ENCODE assay signal across 10 cellular contexts in genomic region chr9:121322037-121322736, GRCh38. TPM values are rescaled to one million over a fixed set of nuclear protein-coding genes. Genes with fewer than 3 reads are reported as not detected.
DNase-seq lines count a peak whose midpoint lies in the region; ATAC-seq, FAIRE-seq and TF ChIP-seq lines count a peak whose summit lies in the region.
"Had no signal": no experiment of that assay in that cellular context is flagged by ENCODE, and none has a peak within 500 bp of the region (broad histone marks: within the 10 kb centered on the region; RNA-seq: fewer than 3 reads in every experiment).

No MANE protein-coding gene starts in this region.

- peak overlapping the region; percentile 19 for H3K27ac Mint-ChIP-seq in activated naive CD4-positive, alpha-beta T cell treated with anti-CD3 and anti-CD28 coated beads for 36 hours
- H3K27ac Mint-ChIP-seq in activated CD8-positive, alpha-beta T cell treated with anti-CD3 and anti-CD28 coated beads, Interleukin-2, amount 10 ng/mL, durations not matched to agents 7 days and 5 days = peak overlapping the region; percentile 50

- no peak overlapping the region for H3K4me3 Mint-ChIP-seq in activated naive CD4-positive, alpha-beta T cell treated with anti-CD3 and anti-CD28 coated beads for 36 hours
- no peak overlapping the region for H3K4me3 Mint-ChIP-seq in activated CD8-positive, alpha-beta T cell treated with anti-CD3 and anti-CD28 coated beads, Interleukin-2, amount 10 ng/mL, durations not matched to agents 7 days and 5 days

- no peaks in the 10 kb centered on the region for H3K9me3 Mint-ChIP-seq in activated naive CD4-positive, alpha-beta T cell treated with anti-CD3 and anti-CD28 coated beads for 36 hours
- H3K9me3 Mint-ChIP-seq in activated CD8-positive, alpha-beta T cell treated with anti-CD3 and anti-CD28 coated beads, Interleukin-2, amount 10 ng/mL, durations not matched to agents 7 days and 5 days (ENCODE audit: insufficient read depth) = no peaks in the 10 kb centered on the region

- CTCF ChIA-PET in activated naive CD4-positive, alpha-beta T cell treated with anti-CD3 and anti-CD28 coated beads for 36 hours (lab: Charles Lee) = interaction anchor here (1.3 to 10.6 kb wide), 2 partner anchors 77 to 109 kb away, joined by 4 to 315 read pairs; no protein-coding TSS in a partner anchor
- CTCF ChIA-PET in activated CD8-positive, alpha-beta T cell treated with anti-CD3 and anti-CD28 coated beads, Interleukin-2, amount 10 ng/mL, durations not matched to agents 7 days and 5 days (lab: Charles Lee) = interaction anchor here (1.3 to 10.1 kb wide), 4 partner anchors 32 to 108 kb away, joined by 3 to 336 read pairs (median 128); no protein-coding TSS in a partner anchor

- H3K27me3 ChIP-seq in keratinocyte (ENCODE audit: control insufficient read depth, extremely low read depth, insufficient read depth, low read length) (no peaks in the 10 kb centered on the region), upper lobe of right lung (no peaks in the 10 kb centered on the region)

- H3K9me1 ChIP-seq in keratinocyte (ENCODE audit: control insufficient read depth, extremely low read depth, insufficient read depth, low read length) = no peaks in the 10 kb centered on the region

- no peaks in the 10 kb centered on the region for H4K20me1 ChIP-seq in keratinocyte (ENCODE audit: control insufficient read depth, extremely low read depth, insufficient read depth, low read length)

- no peak overlapping the region for H2AFZ ChIP-seq in keratinocyte (ENCODE audit: control insufficient read depth, low read length)

- intact Hi-C loops in activated naive CD4-positive, alpha-beta T cell treated with anti-CD3 and anti-CD28 coated beads for 36 hours (cut with micrococcal nuclease) = loop anchor here (1.0 to 10.0 kb wide), 4 partner anchors 31 to 565 kb away; partner anchors contain the start of genes GGTA1 and STOM
- intact Hi-C loops in upper lobe of right lung (cut with DNase I) = loop anchor here (5.0 kb wide), 1 partner anchor 80 kb away; no protein-coding TSS in a partner anchor

- DNase-seq in activated naive CD4-positive, alpha-beta T cell treated with anti-CD3 and anti-CD28 coated beads for 36 hours = peak; percentile 13
- no peak for DNase-seq in activated naive CD4-positive, alpha-beta T cell treated with Interleukin-2 at 50 U/mL for 16 hours
- DNase-seq in activated CD8-positive, alpha-beta T cell treated with anti-CD3 and anti-CD28 coated beads, Interleukin-2, amount 10 ng/mL, durations not matched to agents 7 days and 5 days = no peak
- DNase-seq in keratinocyte (ENCODE audit: low read depth, low spot score) (peak; percentile 67), upper lobe of right lung (no peak)
- DNase-seq in stimulated activated naive CD4-positive, alpha-beta T cell treated with Interleukin-2 at 50 U/mL for 16 hours (lab: John Stamatoyannopoulos, UW) = no peak
- DNase-seq: occipital lobe had no signal

- TF ChIP-seq CTCF in keratinocyte (optimal IDR thresholded peaks at IDR 0.05 in 1 of 3, IDR thresholded peaks at IDR 0.05 in 1 of 3, conservative IDR thresholded peaks at IDR 0.05 in 1 of 3; ENCODE audit: extremely low read depth in 1 of 3, insufficient read depth in 2 of 3, low read length in 3 of 3) (no peak), upper lobe of right lung (IDR thresholded peaks at IDR 0.05) (no peak)

- no peak overlapping the region for H3K4me3 ChIP-seq in keratinocyte (ENCODE audit: control insufficient read depth in 2 of 3, extremely low read depth in 1 of 3, insufficient read depth in 2 of 3, low read depth in 1 of 3, low read length in 3 of 3)
- no peak overlapping the region for H3K4me3 ChIP-seq in upper lobe of right lung

- no peaks in the 10 kb centered on the region for H3K9me3 ChIP-seq in keratinocyte (ENCODE audit: control insufficient read depth, low read depth, low read length)
- H3K9me3 ChIP-seq in upper lobe of right lung = no peaks in the 10 kb centered on the region

- peak overlapping the region; percentile 53 for H3K4me2 ChIP-seq in keratinocyte (ENCODE audit: control insufficient read depth, extremely low read depth, insufficient read depth, low read depth, low read length)

- ATAC-seq in activated CD8-positive, alpha-beta T cell treated with anti-CD3 and anti-CD28 coated beads, Interleukin-2, amount 10 ng/mL, durations not matched to agents 7 days and 5 days = no peak
- ATAC-seq in upper lobe of right lung (peak; percentile 34), HG02840 (IDR thresholded peaks at IDR 0.05; ENCODE audit: low FRiP score, unreplicated experiment) (no peak), HG02610 (IDR thresholded peaks at IDR 0.05; ENCODE audit: unreplicated experiment) (no peak)

- dilution Hi-C loops in keratinocyte (cut with MboI; ENCODE audit: extremely low pct_ligation_motif_present, low sequenced_read_pairs) = no loop called here

- POLR2A ChIA-PET in activated CD8-positive, alpha-beta T cell treated with anti-CD3 and anti-CD28 coated beads, Interleukin-2, amount 10 ng/mL, durations not matched to agents 7 days and 5 days (lab: Charles Lee) = interaction anchor here (0.7 kb wide), 1 partner anchor 136 kb away, joined by 3 read pairs; no protein-coding TSS in a partner anchor

- peaks cover 20% of the 10 kb centered on the region for H3K4me1 ChIP-seq in keratinocyte (ENCODE audit: control insufficient read depth, extremely low read depth, insufficient read depth, low read length)
- H3K4me1 ChIP-seq in upper lobe of right lung = peaks cover 54% of the 10 kb centered on the region

- FAIRE-seq in keratinocyte (lab: Jason Lieb, UNC) = peak; percentile 29
- FAIRE-seq: D721Med had no signal

- H3K27ac ChIP-seq in keratinocyte (ENCODE audit: control insufficient read depth, insufficient read depth, low read length) (peak overlapping the region; percentile 69), upper lobe of right lung (peak overlapping the region; percentile 79)

- no peaks in the 10 kb centered on the region for H3K79me2 ChIP-seq in keratinocyte (ENCODE audit: control insufficient read depth, insufficient read depth, low read length)

- H3K4me1 Mint-ChIP-seq in activated naive CD4-positive, alpha-beta T cell treated with anti-CD3 and anti-CD28 coated beads for 36 hours (ENCODE audit: low read depth) = peaks cover 13% of the 10 kb centered on the region
- peaks cover 34% of the 10 kb centered on the region for H3K4me1 Mint-ChIP-seq in activated CD8-positive, alpha-beta T cell treated with anti-CD3 and anti-CD28 coated beads, Interleukin-2, amount 10 ng/mL, durations not matched to agents 7 days and 5 days (ENCODE audit: low read depth)

- no peaks in the 10 kb centered on the region for H3K36me3 Mint-ChIP-seq in activated naive CD4-positive, alpha-beta T cell treated with anti-CD3 and anti-CD28 coated beads for 36 hours (ENCODE audit: low read depth)
- H3K36me3 Mint-ChIP-seq in activated CD8-positive, alpha-beta T cell treated with anti-CD3 and anti-CD28 coated beads, Interleukin-2, amount 10 ng/mL, durations not matched to agents 7 days and 5 days (ENCODE audit: low read depth) = peaks cover 6% of the 10 kb centered on the region

- H3K9ac ChIP-seq in keratinocyte (ENCODE audit: control insufficient read depth, extremely low read depth, insufficient read depth, low read length) = no peak overlapping the region

- no peaks in the 10 kb centered on the region for H3K27me3 Mint-ChIP-seq in activated naive CD4-positive, alpha-beta T cell treated with anti-CD3 and anti-CD28 coated beads for 36 hours (ENCODE audit: low read depth)
- H3K27me3 Mint-ChIP-seq in activated CD8-positive, alpha-beta T cell treated with anti-CD3 and anti-CD28 coated beads, Interleukin-2, amount 10 ng/mL, durations not matched to agents 7 days and 5 days (ENCODE audit: low read depth) = no peaks in the 10 kb centered on the region

- peaks cover 24 to 42% of the 10 kb centered on the region in 2 experiments for H3K36me3 ChIP-seq in keratinocyte (ENCODE audit: control insufficient read depth in 2 of 2, extremely low read depth in 1 of 2, insufficient read depth in 2 of 2, low read length in 2 of 2)
- H3K36me3 ChIP-seq in upper lobe of right lung = peaks cover 78% of the 10 kb centered on the region

RNA-seq across cellular contexts. Expression of gene STOM, which starts 47.9 kb away (rescaled TPM):
- 10 to 100 TPM; 34.0 to 37.7 TPM for total RNA-seq in activated naive CD4-positive, alpha-beta T cell treated with anti-CD3 and anti-CD28 coated beads for 36 hours
- 10 to 100 TPM; 50.7 to 54.9 TPM for total RNA-seq in activated CD8-positive, alpha-beta T cell treated with anti-CD3 and anti-CD28 coated beads, Interleukin-2, amount 10 ng/mL, durations not matched to agents 7 days and 5 days
- 100.0 to 121 TPM (median 101 TPM) in 3 replicates for polyA plus RNA-seq in keratinocyte
- 20.5 TPM for polyA plus RNA-seq in keratinocyte (2011; ENCODE audit: low read depth)
- 43.3 and 64.2 TPM in 2 replicates for polyA plus RNA-seq in keratinocyte (2011; cell fraction: cytosol; rRNA removed)
- polyA plus RNA-seq in keratinocyte (2011; cell fraction: nucleus; rRNA removed) = 80.3 and 89.8 TPM in 2 replicates
- 60.8 and 77.7 TPM in 2 replicates for polyA plus RNA-seq in keratinocyte (2012; ENCODE audit: low replicate concordance)
- polyA minus RNA-seq in keratinocyte = 31.5 to 57.7 TPM (median 44.8 TPM) in 3 replicates
- 58.7 TPM for polyA minus RNA-seq in keratinocyte (2011; cell fraction: cytosol; rRNA and poly(A)+ RNA removed)
- 66.6 and 104 TPM in 2 replicates for polyA minus RNA-seq in keratinocyte (2011; cell fraction: nucleus; rRNA and poly(A)+ RNA removed)
- total RNA-seq in upper lobe of right lung = 595 TPM

RNA-seq across cellular contexts. Expression of gene GSN, which starts 54.2 kb away (rescaled TPM):
- 1 to 10 TPM; 1.1 to 1.2 TPM for total RNA-seq in activated naive CD4-positive, alpha-beta T cell treated with anti-CD3 and anti-CD28 coated beads for 36 hours
- 1 to 10 TPM; 4.0 to 4.2 TPM for total RNA-seq in activated CD8-positive, alpha-beta T cell treated with anti-CD3 and anti-CD28 coated beads, Interleukin-2, amount 10 ng/mL, durations not matched to agents 7 days and 5 days
- 166 to 348 TPM (median 287 TPM) in 3 replicates for polyA plus RNA-seq in keratinocyte
- polyA plus RNA-seq in keratinocyte (2011; ENCODE audit: low read depth) = 619 TPM
- polyA plus RNA-seq in keratinocyte (2011; cell fraction: cytosol; rRNA removed) = 156 and 282 TPM in 2 replicates
- polyA plus RNA-seq in keratinocyte (2011; cell fraction: nucleus; rRNA removed) = 255 and 339 TPM in 2 replicates
- 221 and 240 TPM in 2 replicates for polyA plus RNA-seq in keratinocyte (2012; ENCODE audit: low replicate concordance)
- polyA minus RNA-seq in keratinocyte = 343 to 723 TPM (median 389 TPM) in 3 replicates
- 504 TPM for polyA minus RNA-seq in keratinocyte (2011; cell fraction: cytosol; rRNA and poly(A)+ RNA removed)
- 333 and 379 TPM in 2 replicates for polyA minus RNA-seq in keratinocyte (2011; cell fraction: nucleus; rRNA and poly(A)+ RNA removed)
- total RNA-seq in upper lobe of right lung = 464 TPM

Comparison
In these comparisons a context has a peak if more than half of its experiments do, and no peak if none do; other contexts are left out.
1. DNase-seq: peak in activated naive CD4-positive, alpha-beta T cell treated with anti-CD3 and anti-CD28 coated beads for 36 hours (single experiment) and keratinocyte (single experiment); none in activated naive CD4-positive, alpha-beta T cell treated with Interleukin-2 at 50 U/mL for 16 hours (single experiment), activated CD8-positive, alpha-beta T cell treated with anti-CD3 and anti-CD28 coated beads, Interleukin-2, amount 10 ng/mL, durations not matched to agents 7 days and 5 days (single experiment), upper lobe of right lung (single experiment) and stimulated activated naive CD4-positive, alpha-beta T cell treated with Interleukin-2 at 50 U/mL for 16 hours (single experiment).
2. RNA of gene STOM, which starts 47.9 kb away (total RNA-seq): 595 TPM in upper lobe of right lung (single experiment); 50.7 to 54.9 TPM in activated CD8-positive, alpha-beta T cell treated with anti-CD3 and anti-CD28 coated beads, Interleukin-2, amount 10 ng/mL, durations not matched to agents 7 days and 5 days and 34.0 to 37.7 TPM in activated naive CD4-positive, alpha-beta T cell treated with anti-CD3 and anti-CD28 coated beads for 36 hours; every median in the first group is over 10 times any median in the second.
3. RNA of gene GSN, which starts 54.2 kb away (total RNA-seq): 464 TPM in upper lobe of right lung (single experiment); 4.0 to 4.2 TPM in activated CD8-positive, alpha-beta T cell treated with anti-CD3 and anti-CD28 coated beads, Interleukin-2, amount 10 ng/mL, durations not matched to agents 7 days and 5 days and 1.1 to 1.2 TPM in activated naive CD4-positive, alpha-beta T cell treated with anti-CD3 and anti-CD28 coated beads for 36 hours; every median in the first group is over 10 times any median in the second.